In the genomic region with DNA sequence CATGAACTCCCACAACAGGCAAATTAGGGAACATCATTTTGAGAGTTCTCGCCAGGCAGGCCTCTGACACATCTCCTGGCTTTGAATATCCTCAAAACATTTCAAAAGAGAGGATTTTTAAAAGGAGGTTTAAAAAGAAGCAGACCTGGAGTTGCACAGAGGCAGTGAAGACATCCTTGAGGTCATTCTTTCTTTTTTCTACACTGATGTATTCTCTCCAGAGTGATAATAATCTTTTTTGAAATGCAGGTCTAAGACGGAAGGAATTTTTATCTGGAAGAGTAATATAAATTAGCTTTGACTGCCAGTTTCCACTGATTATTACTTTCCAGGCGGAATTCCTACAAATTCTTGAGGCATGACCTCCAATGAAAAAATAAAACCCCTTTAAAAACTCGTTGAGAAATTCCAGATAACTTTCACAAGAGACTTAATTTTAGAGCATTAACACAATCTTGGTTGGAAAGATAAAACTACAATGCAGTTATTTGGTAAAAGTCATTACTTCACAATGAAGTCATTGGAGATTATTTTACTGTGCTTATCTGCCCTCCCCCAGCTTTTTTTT, we compare ENCODE assay signal across 22 cellular contexts.
DNase-seq lines count a peak whose midpoint lies in the region; ATAC-seq and TF ChIP-seq lines count a peak whose summit lies in the region.
"Had no signal": no experiment of that assay in that cellular context is flagged by ENCODE, and none has a peak within 500 bp of the region (broad histone marks: within the 10 kb centered on the region; RNA-seq: fewer than 3 reads in every experiment).

No MANE protein-coding gene starts in this region.

- H3K27ac Mint-ChIP-seq in osteocyte (ENCODE audit: unreplicated experiment), result peak overlapping the region; percentile 92
- H3K27ac Mint-ChIP-seq: activated T-cell treated with anti-CD3 and anti-CD28 coated beads, Interleukin-2, amount 50 U/mL, for 72 hours; effector memory CD8-positive, alpha-beta T cell; memory B cell; type B pancreatic cell had no signal

- H3K4me3 ChIP-seq in adipocyte (ENCODE audit: low read length), result peak overlapping the region; percentile 44
- H3K4me3 ChIP-seq: Peyer's patch had no signal

- H3K27me3 Mint-ChIP-seq in osteocyte (ENCODE audit: unreplicated experiment), result no peaks in the 10 kb centered on the region
- H3K27me3 Mint-ChIP-seq: effector memory CD8-positive, alpha-beta T cell; memory B cell; type B pancreatic cell had no signal

- H3K9ac ChIP-seq in adipocyte (ENCODE audit: low read length), result no peak overlapping the region

- peaks cover 7% of the 10 kb centered on the region for H3K9me3 Mint-ChIP-seq in osteocyte (ENCODE audit: unreplicated experiment)
- H3K9me3 Mint-ChIP-seq: activated T-cell treated with anti-CD3 and anti-CD28 coated beads, Interleukin-2, amount 50 U/mL, for 72 hours; effector memory CD8-positive, alpha-beta T cell; memory B cell; type B pancreatic cell had no signal

- in situ Hi-C loops in GM13977 (cut with MboI; ENCODE audit: low pct_unique_long_range_greater_than_20kb, low sequenced_read_pairs, unreplicated experiment), result no loop called here

- H3K36me3 Mint-ChIP-seq in osteocyte (ENCODE audit: unreplicated experiment), result peaks cover 5% of the 10 kb centered on the region

- no peaks in the 10 kb centered on the region for H3K9me3 ChIP-seq in adipocyte (ENCODE audit: control insufficient read depth, low read length)
- H3K9me3 ChIP-seq: Peyer's patch had no signal

- no peaks in the 10 kb centered on the region for H3K36me3 ChIP-seq in adipocyte (ENCODE audit: control insufficient read depth, insufficient read depth, low read length, severe bottlenecking)
- H3K36me3 ChIP-seq: Peyer's patch had no signal

- peaks cover 51% of the 10 kb centered on the region for H3K4me1 Mint-ChIP-seq in osteocyte (ENCODE audit: unreplicated experiment)
- H3K4me1 Mint-ChIP-seq: memory B cell had no signal

- TF ChIP-seq CTCF in AG09319 (IDR thresholded peaks at IDR 0.05; ENCODE audit: low read depth, low read length) (no peak), osteocyte (IDR thresholded peaks at IDR 0.05) (no peak), GM13977 (IDR thresholded peaks at IDR 0.05; ENCODE audit: extremely low read depth, insufficient read depth, missing control alignments) (no peak)

- H3K27me3 ChIP-seq in adipocyte (replicated peaks; ENCODE audit: control insufficient read depth, insufficient read depth, low read length), result no peaks in the 10 kb centered on the region
- H3K27me3 ChIP-seq: Peyer's patch had no signal

- H3K4me3 Mint-ChIP-seq in osteocyte (ENCODE audit: unreplicated experiment), result no peak overlapping the region
- H3K4me3 Mint-ChIP-seq: activated T-cell treated with anti-CD3 and anti-CD28 coated beads, Interleukin-2, amount 50 U/mL, for 72 hours; effector memory CD8-positive, alpha-beta T cell; memory B cell; type B pancreatic cell had no signal

- peak; percentile 61 for DNase-seq in AG09319 (ENCODE audit: extremely low read depth, low read depth)
- DNase-seq in adipocyte (ENCODE audit: low read depth), result peak; percentile 26
- DNase-seq in Right ventricle myocardium superior, result no peak
- no peak for DNase-seq in osteocyte (ENCODE audit: extremely low spot score, unreplicated experiment)
- no peak for DNase-seq in GM13977 (ENCODE audit: low spot score)
- no peak for DNase-seq in activated CD4-positive, alpha-beta T cell treated with anti-CD3 and anti-CD28 coated beads, Interleukin-2, amount 50 U/mL, for 48 hours
- DNase-seq in NCI-H187 treated with DMSO at 0.1 percent for 48 hours (lab: John Stamatoyannopoulos, UW), result no peak
- DNase-seq: ACHN; activated CD4-positive, alpha-beta T cell treated with anti-CD3 and anti-CD28 coated beads for 4 hours; activated T-cell treated with anti-CD3 and anti-CD28 coated beads, Interleukin-2, amount 50 U/mL, for 72 hours; amygdala; DMS53; effector memory CD8-positive, alpha-beta T cell; NCI-H1105; NCI-H524 treated with DMSO at 0.1 percent for 48 hours; nucleus accumbens; Peyer's patch; T-helper 2 cell had no signal

- ATAC-seq in Right ventricle myocardium superior (ENCODE audit: poor library complexity) (peak; percentile 25), HG03175 (IDR thresholded peaks at IDR 0.05; ENCODE audit: unreplicated experiment) (no peak)
- ATAC-seq: activated T-cell treated with anti-CD3 and anti-CD28 coated beads, Interleukin-2, amount 50 U/mL, for 72 hours; effector memory CD8-positive, alpha-beta T cell; HepG2 had no signal

- peaks cover 30% of the 10 kb centered on the region for H3K4me1 ChIP-seq in adipocyte (ENCODE audit: control insufficient read depth, insufficient read depth, low read length)
- H3K4me1 ChIP-seq: Peyer's patch had no signal

- intact Hi-C loops in Right ventricle myocardium superior (cut with DNase I), result no loop called here

Comparison
In these comparisons a context has a peak if more than half of its experiments do, and no peak if none do; other contexts are left out.
1. DNase-seq: peak in AG09319 (single experiment) and adipocyte (single experiment); none in Right ventricle myocardium superior (single experiment), osteocyte (single experiment), GM13977 (single experiment), activated CD4-positive, alpha-beta T cell treated with anti-CD3 and anti-CD28 coated beads, Interleukin-2, amount 50 U/mL, for 48 hours (0 of 2) and NCI-H187 treated with DMSO at 0.1 percent for 48 hours (single experiment).